ENCODE assay signal across 14 cellular contexts in genomic region chr7:139060838-139061237, GRCh38. TPM values are rescaled to one million over a fixed set of nuclear protein-coding genes. Genes with fewer than 3 reads are reported as not detected.
DNase-seq lines count a peak whose midpoint lies in the region; ATAC-seq and TF ChIP-seq lines count a peak whose summit lies in the region.
"Had no signal": no experiment of that assay in that cellular context is flagged by ENCODE, and none has a peak within 500 bp of the region (broad histone marks: within the 10 kb centered on the region; RNA-seq: fewer than 3 reads in every experiment).

No MANE protein-coding gene starts in this region.

- POLR2A ChIA-PET in activated CD8-positive, alpha-beta T cell treated with anti-CD3 and anti-CD28 coated beads for 36 hours (lab: Charles Lee): interaction anchor here (0.9 to 1.4 kb wide), 5 partner anchors 8 to 24 kb away, joined by 3 to 6 read pairs (median 3); no protein-coding TSS in a partner anchor

- CTCF ChIA-PET in activated CD8-positive, alpha-beta T cell treated with anti-CD3 and anti-CD28 coated beads for 36 hours (lab: Charles Lee): interaction anchor here (1.5 to 4.2 kb wide), 4 partner anchors 8 to 44 kb away, joined by 7 to 37 read pairs (median 10); no protein-coding TSS in a partner anchor

- DNase-seq in heart right ventricle: no peak
- no peak for DNase-seq in Right ventricle myocardium inferior (ENCODE audit: missing footprints)
- no peak for DNase-seq in activated CD8-positive, alpha-beta T cell treated with anti-CD3 and anti-CD28 coated beads for 36 hours
- peak; percentile 29 to 31 for DNase-seq in foreskin fibroblast
- DNase-seq in stimulated activated naive B cell treated with anti-CD40 and anti-IgM and Interleukin-4, amounts not matched to agents 10 μg/mL and 1 μg/mL and 100 μg/mL, for 72 hours: no peak
- DNase-seq in prostate gland (ENCODE audit: low spot score): no peak
- DNase-seq: NCI-H2107, NCI-H69, pancreas, PC-9 had no signal

- H3K36me3 ChIP-seq in heart right ventricle (peaks cover 0 to 96% (median 17%) of the 10 kb centered on the region in 9 donors), prostate gland (no peaks in the 10 kb centered on the region)

- no peaks in the 10 kb centered on the region for H3K27me3 Mint-ChIP-seq in activated CD8-positive, alpha-beta T cell treated with anti-CD3 and anti-CD28 coated beads for 36 hours
- H3K27me3 Mint-ChIP-seq in stimulated activated naive B cell treated with anti-CD40 and anti-IgM and Interleukin-4, amounts not matched to agents 10 μg/mL and 1 μg/mL and 100 μg/mL, for 72 hours: no peaks in the 10 kb centered on the region

- ATAC-seq in heart right ventricle: no peak
- ATAC-seq in Right ventricle myocardium inferior: no peak
- ATAC-seq in activated CD8-positive, alpha-beta T cell treated with anti-CD3 and anti-CD28 coated beads for 36 hours: no peak
- ATAC-seq in stimulated activated naive B cell treated with anti-CD40 and anti-IgM and Interleukin-4, amounts not matched to agents 10 μg/mL and 1 μg/mL and 100 μg/mL, for 72 hours (replicated peaks): no peak
- ATAC-seq in HG03108 (IDR thresholded peaks at IDR 0.05; ENCODE audit: unreplicated experiment): no peak
- no peak for ATAC-seq in GM18858 (IDR thresholded peaks at IDR 0.05; ENCODE audit: unreplicated experiment)
- ATAC-seq: pancreas had no signal

- H3K9me3 ChIP-seq in heart right ventricle: no peaks in the 10 kb centered on the region
- H3K9me3 ChIP-seq in prostate gland: no peaks in the 10 kb centered on the region
- H3K9me3 ChIP-seq: pancreas had no signal

- intact Hi-C loops in heart right ventricle (cut with DNase I) (loop anchor here in 1 of 10 donors (5.0 kb wide), 1 partner anchor 39 kb away; no protein-coding TSS in a partner anchor), Right ventricle myocardium inferior (cut with DNase I) (no loop called here), prostate gland (cut with DNase I) (no loop called here)
- intact Hi-C loops in activated CD8-positive, alpha-beta T cell treated with anti-CD3 and anti-CD28 coated beads for 36 hours (cut with micrococcal nuclease): no loop called here

- H3K27me3 ChIP-seq in heart right ventricle (no peaks in the 10 kb centered on the region), prostate gland (replicated peaks; ENCODE audit: insufficient read depth) (no peaks in the 10 kb centered on the region)
- H3K27me3 ChIP-seq: pancreas had no signal

- H3K36me3 Mint-ChIP-seq in activated CD8-positive, alpha-beta T cell treated with anti-CD3 and anti-CD28 coated beads for 36 hours (ENCODE audit: low read depth): peaks cover 70% of the 10 kb centered on the region
- H3K36me3 Mint-ChIP-seq in stimulated activated naive B cell treated with anti-CD40 and anti-IgM and Interleukin-4, amounts not matched to agents 10 μg/mL and 1 μg/mL and 100 μg/mL, for 72 hours: peaks cover 45 to 55% of the 10 kb centered on the region in 2 donors

- peaks cover 61% of the 10 kb centered on the region for H3K4me1 Mint-ChIP-seq in activated CD8-positive, alpha-beta T cell treated with anti-CD3 and anti-CD28 coated beads for 36 hours (ENCODE audit: low read depth)
- H3K4me1 Mint-ChIP-seq in stimulated activated naive B cell treated with anti-CD40 and anti-IgM and Interleukin-4, amounts not matched to agents 10 μg/mL and 1 μg/mL and 100 μg/mL, for 72 hours: peaks cover 14 to 23% of the 10 kb centered on the region in 2 donors
- H3K4me1 Mint-ChIP-seq: mesothelial cell of epicardium had no signal

- H3K4me3 ChIP-seq in heart right ventricle (no peak overlapping the region), foreskin fibroblast (ENCODE audit: low read depth in 1 of 2, low read length in 2 of 2) (no peak overlapping the region), prostate gland (no peak overlapping the region)
- H3K4me3 ChIP-seq: pancreas, PC-9, SK-N-MC had no signal

- WGBS in heart right ventricle, 2 donors: 66 to 78% methylated on average over 4 of the region's 4 CpGs
- WGBS in prostate gland: 86% methylated on average over 4 of the region's 4 CpGs

- peak overlapping the region in 7 of 10 donors; percentile 29 to 93 (median 82) for H3K27ac ChIP-seq in heart right ventricle
- H3K27ac ChIP-seq in prostate gland: no peak overlapping the region
- H3K27ac ChIP-seq: pancreas, PC-9, SK-N-MC had no signal

- H3K4me3 Mint-ChIP-seq in activated CD8-positive, alpha-beta T cell treated with anti-CD3 and anti-CD28 coated beads for 36 hours: peak overlapping the region; percentile 5
- H3K4me3 Mint-ChIP-seq in stimulated activated naive B cell treated with anti-CD40 and anti-IgM and Interleukin-4, amounts not matched to agents 10 μg/mL and 1 μg/mL and 100 μg/mL, for 72 hours: no peak overlapping the region
- H3K4me3 Mint-ChIP-seq: mesothelial cell of epicardium had no signal

- no peak for TF ChIP-seq CTCF in heart right ventricle (IDR thresholded peaks at IDR 0.05)
- no peak for TF ChIP-seq CTCF in activated CD8-positive, alpha-beta T cell treated with anti-CD3 and anti-CD28 coated beads for 36 hours (IDR thresholded peaks at IDR 0.05)
- TF ChIP-seq CTCF in foreskin fibroblast (IDR thresholded peaks at IDR 0.05; ENCODE audit: low read depth, low read length): no peak
- TF ChIP-seq CTCF in prostate gland (IDR thresholded peaks at IDR 0.05): no peak

- no peaks in the 10 kb centered on the region for H3K9me3 Mint-ChIP-seq in activated CD8-positive, alpha-beta T cell treated with anti-CD3 and anti-CD28 coated beads for 36 hours
- H3K9me3 Mint-ChIP-seq in stimulated activated naive B cell treated with anti-CD40 and anti-IgM and Interleukin-4, amounts not matched to agents 10 μg/mL and 1 μg/mL and 100 μg/mL, for 72 hours: no peaks in the 10 kb centered on the region
- H3K9me3 Mint-ChIP-seq: mesothelial cell of epicardium had no signal

- H3K4me1 ChIP-seq in heart right ventricle: peaks cover 0 to 37% (median 22%) of the 10 kb centered on the region in 9 donors
- H3K4me1 ChIP-seq in prostate gland (replicated peaks): no peaks in the 10 kb centered on the region
- H3K4me1 ChIP-seq: pancreas had no signal

- TF ChIP-seq POLR2A in prostate gland (IDR thresholded peaks at IDR 0.05): no peak

- peak overlapping the region; percentile 88 for H3K27ac Mint-ChIP-seq in activated CD8-positive, alpha-beta T cell treated with anti-CD3 and anti-CD28 coated beads for 36 hours
- peak overlapping the region; percentile 42 for H3K27ac Mint-ChIP-seq in stimulated activated naive B cell treated with anti-CD40 and anti-IgM and Interleukin-4, amounts not matched to agents 10 μg/mL and 1 μg/mL and 100 μg/mL, for 72 hours

RNA-seq across cellular contexts. Expression of gene ZC3HAV1L, which starts 25.0 kb away (rescaled TPM):
- total RNA-seq in heart right ventricle (1 to 10 TPM; 1.8 to 5.8 (median 2.5) TPM), Right ventricle myocardium inferior (4.0 TPM), prostate gland (10 to 100 TPM; 25.8 to 26.0 TPM)
- under 1 TPM; 0.39 to 0.95 TPM for polyA plus RNA-seq in heart right ventricle
- 10 to 100 TPM; 19.9 TPM for total RNA-seq in activated CD8-positive, alpha-beta T cell treated with anti-CD3 and anti-CD28 coated beads for 36 hours

RNA-seq across cellular contexts. Expression of gene ZC3HAV1, which starts 48.7 kb away (rescaled TPM):
- total RNA-seq in heart right ventricle (10 to 100 TPM in 1 of 10 donors, 1 to 10 TPM in 9; 4.4 to 28.3 (median 6.7) TPM), Right ventricle myocardium inferior (8.0 TPM), prostate gland (10 to 100 TPM; 41.2 to 47.9 TPM)
- polyA plus RNA-seq in heart right ventricle: 1 to 10 TPM; 2.7 to 4.3 TPM
- 100 to 1,000 TPM; 125 to 128 TPM for total RNA-seq in activated CD8-positive, alpha-beta T cell treated with anti-CD3 and anti-CD28 coated beads for 36 hours

Comparison
In these comparisons a context has a peak if more than half of its experiments do, and no peak if none do; other contexts are left out.
1. DNase-seq: peak in foreskin fibroblast (2 of 2); none in heart right ventricle (0 of 2), Right ventricle myocardium inferior (single experiment), activated CD8-positive, alpha-beta T cell treated with anti-CD3 and anti-CD28 coated beads for 36 hours (single experiment), stimulated activated naive B cell treated with anti-CD40 and anti-IgM and Interleukin-4, amounts not matched to agents 10 μg/mL and 1 μg/mL and 100 μg/mL, for 72 hours (single experiment) and prostate gland (single experiment).
2. H3K27ac ChIP-seq: peak in heart right ventricle (7 of 10); none in prostate gland (0 of 2).